In the genomic region with DNA sequence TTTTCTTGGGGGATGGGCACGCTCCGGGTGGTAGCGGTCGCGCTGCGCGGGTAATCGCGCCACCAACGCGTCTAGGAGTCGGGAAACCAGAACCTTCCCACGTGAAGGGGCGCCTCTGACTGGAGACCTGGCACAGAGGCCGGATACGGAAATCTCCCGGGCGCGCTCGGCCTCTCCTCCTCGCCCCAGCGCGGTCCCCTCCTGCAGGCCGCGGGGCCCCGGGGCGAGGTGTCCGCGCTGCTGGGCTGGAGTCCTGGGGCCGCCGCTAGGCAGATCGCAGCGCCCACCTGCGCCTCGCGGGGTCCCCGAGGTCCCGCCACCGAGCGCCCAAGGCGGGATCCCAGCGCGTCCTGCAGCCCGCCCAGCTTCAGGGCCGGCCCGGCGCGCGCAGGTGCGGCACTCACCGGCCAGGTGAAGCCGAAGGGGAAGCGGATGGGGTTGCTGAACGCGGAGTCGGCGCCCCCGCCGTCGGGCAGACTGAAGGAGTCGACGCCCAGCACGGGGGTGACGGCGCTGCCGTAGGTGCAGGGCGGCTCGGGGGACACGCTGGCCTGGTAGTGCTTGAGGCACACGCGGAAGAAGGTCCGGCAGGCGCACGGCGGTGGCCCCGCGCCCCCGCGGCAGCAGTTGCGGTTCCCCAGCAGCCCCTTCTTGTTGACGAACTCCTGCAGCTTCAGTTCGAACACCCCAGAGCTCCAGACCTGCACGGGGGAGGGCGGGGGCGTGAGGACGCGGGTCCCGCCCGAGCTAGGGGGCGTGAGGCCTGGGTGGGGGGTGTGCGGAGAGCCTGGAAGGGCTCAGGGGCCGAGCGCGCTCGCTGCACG, we compare ENCODE assay signal across 8 cellular contexts. TPM values are rescaled to one million over a fixed set of nuclear protein-coding genes. Genes with fewer than 3 reads are reported as not detected.
A peak's percentile ranks its signal among the peaks of the same experiment; 100 is the strongest.
DNase-seq lines count a peak whose midpoint lies in the region; ATAC-seq and TF ChIP-seq lines count a peak whose summit lies in the region.

No MANE protein-coding gene starts in this region.

- TF ChIP-seq CTCF in GM10248 (IDR thresholded peaks at IDR 0.05; ENCODE audit: control extremely low read depth, extremely low read depth, low read depth, missing control alignments), result no peak

- peaks cover 58% of the 10 kb centered on the region for H3K27me3 Mint-ChIP-seq in activated T-helper 17 cell treated with anti-CD3 and anti-CD28 coated beads, Interleukin-2, amount 50 U/mL, for 72 hours
- H3K27me3 Mint-ChIP-seq in stimulated activated naive CD8-positive, alpha-beta T cell treated with anti-CD3 and anti-CD28 coated beads, Interleukin-15, Interleukin-2, amounts not matched to agents 100 ng/mL and 50 ng/mL, for 24 hours, result peaks cover 35% of the 10 kb centered on the region

- ATAC-seq in activated T-helper 17 cell treated with anti-CD3 and anti-CD28 coated beads, Interleukin-2, amount 50 U/mL, for 72 hours (replicated peaks), result peak; percentile 41

- peaks cover 6% of the 10 kb centered on the region for H3K36me3 Mint-ChIP-seq in activated T-helper 17 cell treated with anti-CD3 and anti-CD28 coated beads, Interleukin-2, amount 50 U/mL, for 72 hours (ENCODE audit: low read depth)
- peaks cover 6% of the 10 kb centered on the region for H3K36me3 Mint-ChIP-seq in stimulated activated naive CD8-positive, alpha-beta T cell treated with anti-CD3 and anti-CD28 coated beads, Interleukin-15, Interleukin-2, amounts not matched to agents 100 ng/mL and 50 ng/mL, for 24 hours (ENCODE audit: low read depth)

- CTCF ChIA-PET in GM10248 (lab: Yijun Ruan, JAX), result interaction anchor here (1.7 kb wide), 1 partner anchor 13 kb away, joined by 4 read pairs; no protein-coding TSS in a partner anchor

- no peak overlapping the region for H3K27ac Mint-ChIP-seq in activated T-helper 17 cell treated with anti-CD3 and anti-CD28 coated beads, Interleukin-2, amount 50 U/mL, for 72 hours
- peak overlapping the region; percentile 38 for H3K27ac Mint-ChIP-seq in stimulated activated naive CD8-positive, alpha-beta T cell treated with anti-CD3 and anti-CD28 coated beads, Interleukin-15, Interleukin-2, amounts not matched to agents 100 ng/mL and 50 ng/mL, for 24 hours

- peak overlapping the region; percentile 81 for H3K4me3 Mint-ChIP-seq in activated T-helper 17 cell treated with anti-CD3 and anti-CD28 coated beads, Interleukin-2, amount 50 U/mL, for 72 hours
- peak overlapping the region; percentile 80 for H3K4me3 Mint-ChIP-seq in stimulated activated naive CD8-positive, alpha-beta T cell treated with anti-CD3 and anti-CD28 coated beads, Interleukin-15, Interleukin-2, amounts not matched to agents 100 ng/mL and 50 ng/mL, for 24 hours

- H3K9me3 Mint-ChIP-seq in activated T-helper 17 cell treated with anti-CD3 and anti-CD28 coated beads, Interleukin-2, amount 50 U/mL, for 72 hours, result no peaks in the 10 kb centered on the region
- no peaks in the 10 kb centered on the region for H3K9me3 Mint-ChIP-seq in stimulated activated naive CD8-positive, alpha-beta T cell treated with anti-CD3 and anti-CD28 coated beads, Interleukin-15, Interleukin-2, amounts not matched to agents 100 ng/mL and 50 ng/mL, for 24 hours

- DNase-seq in NCI-H1092 treated with DMSO at 0.1 percent for 48 hours (lab: John Stamatoyannopoulos, UW) (peak; percentile 51), NCI-H1092 (lab: John Stamatoyannopoulos, UW) (no peak), islet precursor cell (peak; percentile 54), GM10248 (ENCODE audit: extremely low spot score) (no peak), DMS79 treated with DMSO at 0.1 percent for 48 hours (lab: John Stamatoyannopoulos, UW) (no peak), kidney glomerular epithelial cell (lab: John Stamatoyannopoulos, UW) (no peak)

- peaks cover 18% of the 10 kb centered on the region for H3K4me1 Mint-ChIP-seq in activated T-helper 17 cell treated with anti-CD3 and anti-CD28 coated beads, Interleukin-2, amount 50 U/mL, for 72 hours
- peaks cover 28% of the 10 kb centered on the region for H3K4me1 Mint-ChIP-seq in stimulated activated naive CD8-positive, alpha-beta T cell treated with anti-CD3 and anti-CD28 coated beads, Interleukin-15, Interleukin-2, amounts not matched to agents 100 ng/mL and 50 ng/mL, for 24 hours (ENCODE audit: low read depth)

- POLR2A ChIA-PET in GM10248 (lab: Yijun Ruan, JAX), result no interaction called here

RNA-seq across cellular contexts. Expression of gene DLL1, which starts 1.6 kb away (rescaled TPM):
- under 1 TPM; 0.11 to 0.56 TPM for total RNA-seq in activated T-helper 17 cell treated with anti-CD3 and anti-CD28 coated beads, Interleukin-2, amount 50 U/mL, for 72 hours

RNA-seq across cellular contexts. Expression of gene FAM120B, which starts 17.2 kb away (rescaled TPM):
- 10 to 100 TPM; 22.5 to 27.4 TPM for total RNA-seq in activated T-helper 17 cell treated with anti-CD3 and anti-CD28 coated beads, Interleukin-2, amount 50 U/mL, for 72 hours

Comparison
In these comparisons a context has a peak if more than half of its experiments do, and no peak if none do; other contexts are left out.
1. DNase-seq: peak in NCI-H1092 treated with DMSO at 0.1 percent for 48 hours (single experiment) and islet precursor cell (single experiment); none in NCI-H1092 (single experiment), GM10248 (single experiment), DMS79 treated with DMSO at 0.1 percent for 48 hours (single experiment) and kidney glomerular epithelial cell (single experiment).